24 cellular contexts compared by ENCODE assay signal in genomic region chr13:40453666-40454030, GRCh38.
A peak's percentile ranks its signal among the peaks of the same experiment; 100 is the strongest.
DNase-seq lines count a peak whose midpoint lies in the region; ATAC-seq and TF ChIP-seq lines count a peak whose summit lies in the region.
"Had no signal": no experiment of that assay in that cellular context is flagged by ENCODE, and none has a peak within 500 bp of the region (broad histone marks: within the 10 kb centered on the region; RNA-seq: fewer than 3 reads in every experiment).

No MANE protein-coding gene starts in this region.

- H3K36me3 Mint-ChIP-seq in chondrocyte (ENCODE audit: low read depth) = peaks cover 2% of the 10 kb centered on the region
- H3K36me3 Mint-ChIP-seq: stimulated activated effector memory CD8-positive, alpha-beta T cell treated with anti-CD3 and anti-CD28 coated beads, Interleukin-12 subunit alpha, Interleukin-12 subunit beta, amount 100 ng/mL, for 72 hours had no signal

- peaks cover 22 to 50% (median 36%) of the 10 kb centered on the region in 10 experiments for H3K4me1 ChIP-seq in BLaER1 treated with 17β-estradiol and CSF1 and Interleukin-3, amounts not matched to agents 10 nM and 100 nM
- H3K4me1 ChIP-seq in prostate gland (replicated peaks) = no peaks in the 10 kb centered on the region
- no peaks in the 10 kb centered on the region for H3K4me1 ChIP-seq in mucosa of descending colon (ENCODE audit: low read depth)
- H3K4me1 ChIP-seq: testis had no signal

- H3K4me1 Mint-ChIP-seq in chondrocyte (ENCODE audit: low read depth) = peaks cover 25% of the 10 kb centered on the region

- intact Hi-C loops in prostate gland (cut with DNase I) (no loop called here), mucosa of descending colon (cut with DNase I, micrococcal nuclease) (no loop called here)

- WGBS in prostate gland = 60% methylated on average over 4 of the region's 4 CpGs

- DNase-seq in NCI-H226 = peak; percentile 94
- DNase-seq in chondrocyte (ENCODE audit: low spot score) = no peak
- DNase-seq in prostate gland (ENCODE audit: low spot score) = no peak
- no peak for DNase-seq in mucosa of descending colon
- no peak for DNase-seq in CD1c-positive myeloid dendritic cell (ENCODE audit: extremely low spot score)
- no peak for DNase-seq in NCI-H2227 (lab: John Stamatoyannopoulos, UW; ENCODE audit: unreplicated experiment)
- DNase-seq: activated CD4-positive, alpha-beta memory T cell treated with anti-CD3 and anti-CD28 coated beads, Interleukin-2, amount 10 ng/mL, durations not matched to agents 7 days and 5 days; activated naive CD4-positive, alpha-beta T cell treated with anti-CD3 and anti-CD28 coated beads, Interleukin-2, amount 50 U/mL, for 16 hours; activated T-cell treated with anti-CD3 and anti-CD28 coated beads, Interleukin-2, amount 50 U/mL, for 4 hours; aorta; COR-L47; DND-41; H7; hippocampal formation; NCI-H187; NCI-H446 treated with DMSO at 0.1 percent for 48 hours; occipital lobe; right cardiac atrium; testis had no signal

- H3K27ac Mint-ChIP-seq in chondrocyte (ENCODE audit: unreplicated experiment) = peak overlapping the region; percentile 75
- H3K27ac Mint-ChIP-seq: activated CD4-positive, alpha-beta memory T cell treated with anti-CD3 and anti-CD28 coated beads, Interleukin-2, amount 10 ng/mL, durations not matched to agents 7 days and 5 days; stimulated activated effector memory CD8-positive, alpha-beta T cell treated with anti-CD3 and anti-CD28 coated beads, Interleukin-12 subunit alpha, Interleukin-12 subunit beta, amount 100 ng/mL, for 72 hours had no signal

- no peaks in the 10 kb centered on the region for H3K27me3 ChIP-seq in BLaER1 treated with 17β-estradiol and CSF1 and Interleukin-3, amounts not matched to agents 10 nM and 100 nM
- H3K27me3 ChIP-seq in prostate gland (replicated peaks; ENCODE audit: insufficient read depth) = no peaks in the 10 kb centered on the region
- H3K27me3 ChIP-seq: testis had no signal

- H3K9me3 Mint-ChIP-seq in chondrocyte (ENCODE audit: low read depth) = peaks cover 9% of the 10 kb centered on the region

- TF ChIP-seq CTCF in chondrocyte (IDR thresholded peaks at IDR 0.05) (no peak), prostate gland (IDR thresholded peaks at IDR 0.05) (no peak), mucosa of descending colon (IDR thresholded peaks at IDR 0.05) (no peak)

- no peaks in the 10 kb centered on the region; a peak in 2 of 22 replicates for H3K36me3 ChIP-seq in BLaER1 treated with 17β-estradiol and CSF1 and Interleukin-3, amounts not matched to agents 10 nM and 100 nM
- H3K36me3 ChIP-seq in prostate gland (no peaks in the 10 kb centered on the region), mucosa of descending colon (ENCODE audit: low read depth) (no peaks in the 10 kb centered on the region)

- H3K27ac ChIP-seq in BLaER1 treated with 17β-estradiol and CSF1 and Interleukin-3, amounts not matched to agents 10 nM and 100 nM = peak overlapping the region in 3 of 11 experiments; percentile 12 to 36 (median 19); a peak in 3 of 22 replicates
- peak overlapping the region; percentile 15 to 20 for H3K27ac ChIP-seq in prostate gland
- H3K27ac ChIP-seq: testis had no signal

- peak overlapping the region; percentile 32 to 73 (median 60) for H3K4me2 ChIP-seq in BLaER1 treated with 17β-estradiol and CSF1 and Interleukin-3, amounts not matched to agents 10 nM and 100 nM

- no peaks in the 10 kb centered on the region for H4K20me1 ChIP-seq in BLaER1 treated with 17β-estradiol and CSF1 and Interleukin-3, amounts not matched to agents 10 nM and 100 nM

- H3K4me3 ChIP-seq in BLaER1 treated with 17β-estradiol and CSF1 and Interleukin-3, amounts not matched to agents 10 nM and 100 nM = no peak overlapping the region
- H3K4me3 ChIP-seq in prostate gland = no peak overlapping the region
- H3K4me3 ChIP-seq in mucosa of descending colon = no peak overlapping the region
- H3K4me3 ChIP-seq: K562, lung, testis had no signal

- ATAC-seq in mucosa of descending colon (no peak), HG02623 (IDR thresholded peaks at IDR 0.05; ENCODE audit: unreplicated experiment) (no peak)
- ATAC-seq: activated T-cell treated with anti-CD3 and anti-CD28 coated beads, Interleukin-2, amount 50 U/mL, for 4 hours; K562; stimulated activated effector memory CD8-positive, alpha-beta T cell treated with anti-CD3 and anti-CD28 coated beads, Interleukin-12 subunit alpha, Interleukin-12 subunit beta, amount 100 ng/mL, for 72 hours had no signal

- no peak overlapping the region for H3K9ac ChIP-seq in BLaER1 treated with 17β-estradiol and CSF1 and Interleukin-3, amounts not matched to agents 10 nM and 100 nM

- H3K4me3 Mint-ChIP-seq in chondrocyte (ENCODE audit: unreplicated experiment) = no peak overlapping the region
- H3K4me3 Mint-ChIP-seq: activated CD4-positive, alpha-beta memory T cell treated with anti-CD3 and anti-CD28 coated beads, Interleukin-2, amount 10 ng/mL, durations not matched to agents 7 days and 5 days; activated T-cell treated with anti-CD3 and anti-CD28 coated beads, Interleukin-2, amount 50 U/mL, for 4 hours; stimulated activated effector memory CD8-positive, alpha-beta T cell treated with anti-CD3 and anti-CD28 coated beads, Interleukin-12 subunit alpha, Interleukin-12 subunit beta, amount 100 ng/mL, for 72 hours had no signal

- H3K27me3 Mint-ChIP-seq in chondrocyte (ENCODE audit: low read depth) = no peaks in the 10 kb centered on the region
- H3K27me3 Mint-ChIP-seq: activated CD4-positive, alpha-beta memory T cell treated with anti-CD3 and anti-CD28 coated beads, Interleukin-2, amount 10 ng/mL, durations not matched to agents 7 days and 5 days had no signal

- H3K9me3 ChIP-seq in BLaER1 treated with 17β-estradiol and CSF1 and Interleukin-3, amounts not matched to agents 10 nM and 100 nM (replicated peaks in 1 of 11) = peaks cover 12 to 24% (median 18%) of the 10 kb centered on the region in 11 experiments; a peak in 20 of 22 replicates
- H3K9me3 ChIP-seq in prostate gland (no peaks in the 10 kb centered on the region), mucosa of descending colon (no peaks in the 10 kb centered on the region)
- H3K9me3 ChIP-seq: testis had no signal

- no peak for TF ChIP-seq POLR2A in prostate gland (IDR thresholded peaks at IDR 0.05)
